Comparison of ENCODE assay signal across 1 cellular context in genomic region chr1:12598914-12599463, GRCh38.
TF ChIP-seq lines count a peak whose summit lies in the region.

No MANE protein-coding gene starts in this region.

TF ChIP-seq in IMR-90, 13 proteins besides CTCF, POLR2A, EP300 and RAD21:
- no peak for TF ChIP-seq FOS (IDR thresholded peaks at IDR 0.05; ENCODE audit: low read depth, low read length)
- TF ChIP-seq SMC3 (IDR thresholded peaks at IDR 0.05; ENCODE audit: low read depth, low read length) = no peak
- no peak for TF ChIP-seq ELK1 (IDR thresholded peaks at IDR 0.05; ENCODE audit: borderline replicate concordance, low read depth, low read length)
- TF ChIP-seq USF2 (IDR thresholded peaks at IDR 0.05; ENCODE audit: low read depth, low read length) = no peak
- TF ChIP-seq CHD1 (IDR thresholded peaks at IDR 0.05; ENCODE audit: low read depth, low read length) = no peak
- TF ChIP-seq MAZ (IDR thresholded peaks at IDR 0.05; ENCODE audit: borderline replicate concordance, low read depth, low read length) = no peak
- TF ChIP-seq MAFK (IDR thresholded peaks at IDR 0.05; ENCODE audit: low read depth, low read length) = no peak
- TF ChIP-seq RCOR1 (IDR thresholded peaks at IDR 0.05; ENCODE audit: insufficient replicate concordance, low read length) = no peak
- no peak for TF ChIP-seq RFX5 (IDR thresholded peaks at IDR 0.05; ENCODE audit: low read depth, low read length)
- TF ChIP-seq NFE2L2 (IDR thresholded peaks at IDR 0.05; ENCODE audit: low read depth, low read length) = no peak
- TF ChIP-seq CEBPB (IDR thresholded peaks at IDR 0.05; ENCODE audit: low read depth, low read length) = no peak
- no peak for TF ChIP-seq BHLHE40 (IDR thresholded peaks at IDR 0.05; ENCODE audit: low read depth, low read length)
- no peak for TF ChIP-seq MXI1 (IDR thresholded peaks at IDR 0.05; ENCODE audit: borderline replicate concordance, low read depth, low read length)
